18 cellular contexts compared by ENCODE assay signal in the genomic region with DNA sequence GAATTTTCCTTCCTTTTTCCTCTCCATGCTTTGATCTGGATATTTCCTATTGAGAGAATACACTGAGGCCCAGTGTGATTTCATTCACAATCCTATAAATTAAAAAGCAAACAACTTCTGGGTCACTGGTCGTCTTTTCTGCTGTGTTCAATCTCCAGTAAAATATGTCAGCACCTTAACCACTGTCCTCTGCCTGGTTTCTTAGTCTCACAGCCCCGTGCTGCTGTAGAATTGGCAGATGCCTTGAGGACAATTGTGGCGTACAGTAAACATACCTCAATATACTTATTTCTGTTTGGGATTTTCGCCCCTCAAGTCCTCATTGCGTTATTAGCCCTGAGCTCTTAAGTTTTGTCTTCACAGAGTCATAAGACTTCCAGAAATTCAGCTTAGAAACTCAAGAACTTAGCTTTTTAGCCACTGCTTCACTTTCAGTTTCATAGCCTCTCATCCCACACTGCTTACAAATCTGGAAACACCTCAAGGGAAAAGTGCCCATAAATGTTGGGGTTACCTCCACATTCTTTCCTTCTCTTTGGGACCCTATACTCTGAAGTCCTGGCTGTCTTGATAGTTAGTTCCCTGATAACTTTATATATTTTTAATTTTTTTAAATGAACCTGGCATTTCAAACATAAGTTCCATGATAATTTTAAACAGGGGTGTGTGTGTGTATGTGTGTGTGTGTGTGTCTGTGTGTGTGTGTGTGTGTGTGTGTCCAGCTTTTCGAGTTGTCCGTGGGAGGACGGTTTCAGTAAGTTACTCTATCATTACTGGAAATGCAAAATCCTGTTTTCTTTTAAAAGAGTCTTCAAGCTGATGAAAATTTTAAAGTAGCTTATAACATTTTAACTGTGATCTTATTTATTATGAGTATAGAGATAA.
DNase-seq lines count a peak whose midpoint lies in the region; ATAC-seq, FAIRE-seq and TF ChIP-seq lines count a peak whose summit lies in the region.
"Had no signal": no experiment of that assay in that cellular context is flagged by ENCODE, and none has a peak within 500 bp of the region (broad histone marks: within the 10 kb centered on the region; RNA-seq: fewer than 3 reads in every experiment).

No MANE protein-coding gene starts in this region.

- H3K4me1 ChIP-seq in gastroesophageal sphincter (peaks cover 0 to 67% (median 10%) of the 10 kb centered on the region in 3 donors), gastrocnemius medialis (peaks cover 4 to 6% of the 10 kb centered on the region in 2 donors), OCI-LY7 (ENCODE audit: insufficient read depth, low read length, poor library complexity, severe bottlenecking) (no peaks in the 10 kb centered on the region)
- H3K4me1 ChIP-seq: colonic mucosa, pancreas had no signal

- no peak overlapping the region for H3K4me2 ChIP-seq in OCI-LY7 (ENCODE audit: low read length)

- FAIRE-seq in GM18507 (lab: Jason Lieb, UNC) = peak; percentile 5
- FAIRE-seq: kidney, pancreas had no signal

- CTCF ChIA-PET in OCI-LY7 (lab: Charles Lee; ENCODE audit: unreplicated experiment) = no interaction called here

- TF ChIP-seq POLR2A in gastroesophageal sphincter (IDR thresholded peaks at IDR 0.05) (no peak), gastrocnemius medialis (IDR thresholded peaks at IDR 0.05) (no peak)

- in situ Hi-C loops in SK-MEL-5 (cut with HindIII; ENCODE audit: low pct_unique_long_range_greater_than_20kb, low sequenced_read_pairs) (no loop called here), gastrocnemius medialis (cut with MboI; ENCODE audit: low sequenced_read_pairs in 4 of 4) (no loop called here)

- H3K27ac ChIP-seq in gastroesophageal sphincter (peak overlapping the region in 3 of 4 donors; percentile 10 to 67 (median 67)), gastrocnemius medialis (peak overlapping the region in 3 of 4 donors; percentile 10 to 31 (median 11)), OCI-LY7 (ENCODE audit: low read depth, low read length, poor library complexity, severe bottlenecking) (no peak overlapping the region)
- H3K27ac ChIP-seq: colonic mucosa, pancreas had no signal

- intact Hi-C loops in gastrocnemius medialis (cut with DNase I; ENCODE audit: low total_unique reads) = no loop called here
- intact Hi-C loops in OCI-LY7 (cut with micrococcal nuclease; ENCODE audit: unreplicated experiment) = no loop called here

- no peaks in the 10 kb centered on the region for H3K9me3 ChIP-seq in gastroesophageal sphincter
- H3K9me3 ChIP-seq in gastrocnemius medialis = no peaks in the 10 kb centered on the region
- H3K9me3 ChIP-seq in OCI-LY7 (ENCODE audit: low read length) = no peaks in the 10 kb centered on the region
- H3K9me3 ChIP-seq: colonic mucosa, pancreas had no signal

- TF ChIP-seq CTCF in gastroesophageal sphincter (IDR thresholded peaks at IDR 0.05) (no peak), gastrocnemius medialis (IDR thresholded peaks at IDR 0.05 in 4 of 5, conservative IDR thresholded peaks at IDR 0.05 in 1 of 5) (no peak), OCI-LY7 (conservative IDR thresholded peaks at IDR 0.05; ENCODE audit: low read length) (no peak)

- H3K79me2 ChIP-seq in OCI-LY7 (ENCODE audit: insufficient read depth, low read depth, low read length) = no peaks in the 10 kb centered on the region

- H3K36me3 ChIP-seq in gastroesophageal sphincter (no peaks in the 10 kb centered on the region), gastrocnemius medialis (no peaks in the 10 kb centered on the region), OCI-LY7 (ENCODE audit: insufficient read depth, low read length) (no peaks in the 10 kb centered on the region)
- H3K36me3 ChIP-seq: colonic mucosa, pancreas had no signal

- no peak for TF ChIP-seq EP300 in gastroesophageal sphincter (IDR thresholded peaks at IDR 0.05)

- no peak for ATAC-seq in gastroesophageal sphincter
- ATAC-seq in gastrocnemius medialis = peak in 1 of 2 donors; percentile 21
- no peak for ATAC-seq in GM21529 (IDR thresholded peaks at IDR 0.05; ENCODE audit: unreplicated experiment)

- WGBS in gastroesophageal sphincter (ENCODE audit: low coverage in 1 of 2), 2 donors = 25 to 30% methylated on average over 8 of the region's 8 CpGs

- BruUV-seq in OCI-LY7 (replicated peaks; lab: Mats Ljungman, UMichigan) = no TSS peak

- POLR2A ChIA-PET in OCI-LY7 (lab: Charles Lee) = interaction anchor here (0.6 kb wide), 2 partner anchors 37 to 272 kb away, joined by 3 read pairs; no protein-coding TSS in a partner anchor

- DNase-seq in GM18507 (ENCODE audit: extremely low spot score, insufficient read length, low read depth) = no peak
- DNase-seq in SK-MEL-5 (ENCODE audit: low read depth, low spot score) = peak; percentile 63
- DNase-seq in gastrocnemius medialis = no peak
- DNase-seq in OCI-LY7 (ENCODE audit: low spot score) = no peak
- no peak for DNase-seq in NCI-H774 (lab: John Stamatoyannopoulos, UW)
- DNase-seq in NCI-H1694 (lab: John Stamatoyannopoulos, UW) = no peak
- DNase-seq: activated CD4-positive, CD25-positive, alpha-beta regulatory T cell treated with anti-CD3 and anti-CD28 coated beads, Interleukin-2, amount 50 U/mL, for 72 hours; activated gamma-delta T cell; colonic mucosa; head of caudate nucleus; kidney; NCI-H1436 treated with DMSO at 0.1 percent for 48 hours; NCI-H2227 treated with DMSO at 0.1 percent for 48 hours; pancreas; SHP77; stimulated activated naive CD4-positive, alpha-beta T cell had no signal

- H4K20me1 ChIP-seq in OCI-LY7 (ENCODE audit: insufficient read depth, low read length) = no peaks in the 10 kb centered on the region

- no peak overlapping the region for H2AFZ ChIP-seq in OCI-LY7 (ENCODE audit: low read length)

- H3K27me3 ChIP-seq in gastroesophageal sphincter = no peaks in the 10 kb centered on the region
- no peaks in the 10 kb centered on the region for H3K27me3 ChIP-seq in gastrocnemius medialis
- H3K27me3 ChIP-seq: colonic mucosa, pancreas had no signal

- H3K9me2 ChIP-seq in OCI-LY7 (ENCODE audit: insufficient read depth, low read length) = no peaks in the 10 kb centered on the region

- H3K4me3 ChIP-seq in gastroesophageal sphincter (peak overlapping the region in 1 of 2 donors; percentile 17), gastrocnemius medialis (peak overlapping the region in 2 of 4 donors; percentile 17 to 18), OCI-LY7 (ENCODE audit: low read depth, low read length, poor library complexity, severe bottlenecking) (no peak overlapping the region)
- H3K4me3 ChIP-seq: colonic mucosa, pancreas had no signal
